In the genomic region with DNA sequence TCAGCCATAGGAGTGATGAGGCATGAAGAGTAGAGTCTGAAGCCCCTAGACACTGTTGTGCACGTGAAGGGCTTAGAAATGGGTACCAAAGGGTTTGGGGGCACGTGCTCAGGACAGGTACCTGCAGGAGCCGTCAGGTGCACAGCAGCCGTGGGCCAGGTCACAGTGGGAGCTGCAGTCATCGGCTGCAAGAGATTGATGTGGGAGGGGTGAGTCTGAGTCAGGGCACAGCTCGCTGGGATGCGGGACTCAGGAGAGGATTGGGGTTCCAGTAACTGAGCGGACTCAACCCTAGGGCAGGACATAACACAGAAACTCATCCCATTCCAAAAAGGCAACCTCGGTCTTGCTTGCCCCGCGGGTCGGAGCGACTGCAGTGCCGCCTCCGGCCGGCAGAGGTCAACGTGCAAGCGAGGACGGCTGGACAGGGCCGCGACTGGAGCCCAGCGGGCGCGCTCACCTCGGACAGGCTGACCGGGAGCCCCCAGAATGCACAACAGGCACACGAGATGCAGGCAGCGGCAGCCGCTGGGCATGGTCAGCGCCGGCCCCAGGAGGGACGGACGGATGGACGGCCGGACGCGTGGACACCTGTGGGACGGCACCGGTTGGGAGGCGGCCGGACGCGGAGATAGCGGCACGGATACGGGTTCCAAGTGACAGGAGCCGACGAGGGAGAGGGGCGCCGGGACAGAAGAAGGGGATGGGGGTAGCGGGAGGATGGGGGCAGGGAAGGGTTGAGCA, we compare ENCODE assay signal across 8 cellular contexts. TPM values are rescaled to one million over a fixed set of nuclear protein-coding genes. Genes with fewer than 3 reads are reported as not detected.
DNase-seq lines count a peak whose midpoint lies in the region; ATAC-seq, FAIRE-seq and TF ChIP-seq lines count a peak whose summit lies in the region.

No MANE protein-coding gene starts in this region.

- H3K4me3 ChIP-seq in keratinocyte (ENCODE audit: control insufficient read depth in 2 of 3, extremely low read depth in 1 of 3, insufficient read depth in 2 of 3, low read depth in 1 of 3, low read length in 3 of 3), result peak overlapping the region; percentile 65 to 78 (median 72)

- peak; percentile 31 for DNase-seq in GOT3 (lab: John Stamatoyannopoulos, UW)
- DNase-seq in NCI-H226, result peak; percentile 88
- DNase-seq in activated CD4-positive, alpha-beta T cell treated with anti-CD3 and anti-CD28 coated beads for 24 hours (ENCODE audit: low read depth in 2 of 2), result peak; percentile 52 to 70
- peak; percentile 89 for DNase-seq in cerebellum (ENCODE audit: low spot score)
- DNase-seq in keratinocyte (ENCODE audit: low read depth, low spot score), result no peak
- DNase-seq in stimulated activated CD4-positive, alpha-beta T cell treated with anti-CD3 and anti-CD28 coated beads, Interleukin-12 subunit alpha, Interleukin-12 subunit beta, amount 100 ng/mL, for 24 hours (ENCODE audit: low read depth in 2 of 2), result peak; percentile 27 to 71

- H3K79me2 ChIP-seq in keratinocyte (ENCODE audit: control insufficient read depth, insufficient read depth, low read length), result peaks cover 4% of the 10 kb centered on the region

- H3K36me3 ChIP-seq in keratinocyte (ENCODE audit: control insufficient read depth in 2 of 2, extremely low read depth in 1 of 2, insufficient read depth in 2 of 2, low read length in 2 of 2), result peaks cover 16 to 19% of the 10 kb centered on the region in 2 experiments

- peak overlapping the region; percentile 80 for H3K4me2 ChIP-seq in keratinocyte (ENCODE audit: control insufficient read depth, extremely low read depth, insufficient read depth, low read depth, low read length)

- no peak for ATAC-seq in HG03565 (IDR thresholded peaks at IDR 0.05; ENCODE audit: unreplicated experiment)

- H3K9me3 ChIP-seq in keratinocyte (ENCODE audit: control insufficient read depth, low read depth, low read length), result no peaks in the 10 kb centered on the region

- dilution Hi-C loops in keratinocyte (cut with MboI; ENCODE audit: extremely low pct_ligation_motif_present, low sequenced_read_pairs), result no loop called here

- H3K27ac ChIP-seq in C4-2B (no peak overlapping the region), keratinocyte (ENCODE audit: control insufficient read depth, insufficient read depth, low read length) (peak overlapping the region; percentile 14)

- FAIRE-seq in keratinocyte (lab: Jason Lieb, UNC), result peak; percentile 81

- peaks cover 6% of the 10 kb centered on the region for H4K20me1 ChIP-seq in keratinocyte (ENCODE audit: control insufficient read depth, extremely low read depth, insufficient read depth, low read length)

- peak overlapping the region; percentile 65 for H3K9ac ChIP-seq in keratinocyte (ENCODE audit: control insufficient read depth, extremely low read depth, insufficient read depth, low read length)

- no peaks in the 10 kb centered on the region for H3K27me3 ChIP-seq in keratinocyte (ENCODE audit: control insufficient read depth, extremely low read depth, insufficient read depth, low read length)

- H3K9me1 ChIP-seq in keratinocyte (ENCODE audit: control insufficient read depth, extremely low read depth, insufficient read depth, low read length), result no peaks in the 10 kb centered on the region

- peak; percentile 96 for TF ChIP-seq CTCF in C4-2B (conservative IDR thresholded peaks at IDR 0.05)
- TF ChIP-seq CTCF in keratinocyte (optimal IDR thresholded peaks at IDR 0.05 in 1 of 3, IDR thresholded peaks at IDR 0.05 in 1 of 3, conservative IDR thresholded peaks at IDR 0.05 in 1 of 3; ENCODE audit: extremely low read depth in 1 of 3, insufficient read depth in 2 of 3, low read length in 3 of 3), result peak in 2 of 3 experiments; percentile 78 to 93

- peak overlapping the region; percentile 9 for H2AFZ ChIP-seq in keratinocyte (ENCODE audit: control insufficient read depth, low read length)

- H3K4me1 ChIP-seq in keratinocyte (ENCODE audit: control insufficient read depth, extremely low read depth, insufficient read depth, low read length), result peaks cover 29% of the 10 kb centered on the region

RNA-seq across cellular contexts. Expression of a gene that starts 0.9 kb away (rescaled TPM):
- 6.2 TPM for total RNA-seq in cerebellum
- 19.8 to 32.2 TPM (median 31.6 TPM) in 3 replicates for polyA plus RNA-seq in keratinocyte
- 2.2 TPM for polyA plus RNA-seq in keratinocyte (2011; ENCODE audit: low read depth)
- polyA plus RNA-seq in keratinocyte (2011; cell fraction: cytosol; rRNA removed), result 21.9 and 51.1 TPM in 2 replicates
- 55.1 and 77.8 TPM in 2 replicates for polyA plus RNA-seq in keratinocyte (2011; cell fraction: nucleus; rRNA removed)
- 20.2 and 38.7 TPM in 2 replicates for polyA plus RNA-seq in keratinocyte (2012; ENCODE audit: low replicate concordance)
- 23.2 to 88.5 TPM (median 28.0 TPM) in 3 replicates for polyA minus RNA-seq in keratinocyte
- 67.7 TPM for polyA minus RNA-seq in keratinocyte (2011; cell fraction: cytosol; rRNA and poly(A)+ RNA removed)
- 34.7 and 38.7 TPM in 2 replicates for polyA minus RNA-seq in keratinocyte (2011; cell fraction: nucleus; rRNA and poly(A)+ RNA removed)

RNA-seq across cellular contexts. Expression of a gene that starts 22.9 kb away (rescaled TPM):
- total RNA-seq in cerebellum, result 7.3 TPM
- polyA plus RNA-seq in keratinocyte, result 17.2 to 45.5 TPM (median 23.3 TPM) in 3 replicates
- polyA plus RNA-seq in keratinocyte (2011; ENCODE audit: low read depth), result 41.6 TPM
- polyA plus RNA-seq in keratinocyte (2011; cell fraction: cytosol; rRNA removed), result 14.3 and 25.4 TPM in 2 replicates
- polyA plus RNA-seq in keratinocyte (2011; cell fraction: nucleus; rRNA removed), result 78.8 and 84.0 TPM in 2 replicates
- 12.6 and 28.6 TPM in 2 replicates for polyA plus RNA-seq in keratinocyte (2012; ENCODE audit: low replicate concordance)
- polyA minus RNA-seq in keratinocyte, result 10.4 to 24.4 TPM (median 16.7 TPM) in 3 replicates
- 11.7 TPM for polyA minus RNA-seq in keratinocyte (2011; cell fraction: cytosol; rRNA and poly(A)+ RNA removed)
- 11.8 and 19.6 TPM in 2 replicates for polyA minus RNA-seq in keratinocyte (2011; cell fraction: nucleus; rRNA and poly(A)+ RNA removed)

RNA-seq across cellular contexts. Expression of a gene that starts 27.1 kb away (rescaled TPM):
- 23.6 TPM for total RNA-seq in cerebellum
- 17.9 to 30.1 TPM (median 23.0 TPM) in 3 replicates for polyA plus RNA-seq in keratinocyte
- 3.5 TPM for polyA plus RNA-seq in keratinocyte (2011; ENCODE audit: low read depth)
- 9.9 and 14.6 TPM in 2 replicates for polyA plus RNA-seq in keratinocyte (2011; cell fraction: cytosol; rRNA removed)
- polyA plus RNA-seq in keratinocyte (2011; cell fraction: nucleus; rRNA removed), result 103 and 119 TPM in 2 replicates
- 13.7 and 28.9 TPM in 2 replicates for polyA plus RNA-seq in keratinocyte (2012; ENCODE audit: low replicate concordance)
- polyA minus RNA-seq in keratinocyte, result 33.9 to 46.4 TPM (median 35.0 TPM) in 3 replicates
- polyA minus RNA-seq in keratinocyte (2011; cell fraction: cytosol; rRNA and poly(A)+ RNA removed), result 29.9 TPM
- polyA minus RNA-seq in keratinocyte (2011; cell fraction: nucleus; rRNA and poly(A)+ RNA removed), result 84.7 and 90.7 TPM in 2 replicates

RNA-seq across cellular contexts. Expression of a gene that starts 55.7 kb away (rescaled TPM):
- 1.8 TPM for total RNA-seq in cerebellum
- polyA plus RNA-seq in keratinocyte, result 0.16 to 0.40 TPM (median 0.18 TPM) in 3 replicates
- 0.12 TPM for polyA plus RNA-seq in keratinocyte (2011; ENCODE audit: low read depth)
- polyA plus RNA-seq in keratinocyte (2011; cell fraction: cytosol; rRNA removed), result 0.22 and 0.55 TPM in 2 replicates
- 0.27 and 0.49 TPM in 2 replicates for polyA plus RNA-seq in keratinocyte (2011; cell fraction: nucleus; rRNA removed)
- 0.35 and 0.49 TPM in 2 replicates for polyA plus RNA-seq in keratinocyte (2012; ENCODE audit: low replicate concordance)
- 0.26 to 0.30 TPM in 2 of 3 replicates, not detected in the other for polyA minus RNA-seq in keratinocyte
- not detected for polyA minus RNA-seq in keratinocyte (2011; cell fraction: cytosol; rRNA and poly(A)+ RNA removed)
- not detected in 2 replicates for polyA minus RNA-seq in keratinocyte (2011; cell fraction: nucleus; rRNA and poly(A)+ RNA removed)
